Comparison of ENCODE assay signal across 8 cellular contexts in the genomic region with DNA sequence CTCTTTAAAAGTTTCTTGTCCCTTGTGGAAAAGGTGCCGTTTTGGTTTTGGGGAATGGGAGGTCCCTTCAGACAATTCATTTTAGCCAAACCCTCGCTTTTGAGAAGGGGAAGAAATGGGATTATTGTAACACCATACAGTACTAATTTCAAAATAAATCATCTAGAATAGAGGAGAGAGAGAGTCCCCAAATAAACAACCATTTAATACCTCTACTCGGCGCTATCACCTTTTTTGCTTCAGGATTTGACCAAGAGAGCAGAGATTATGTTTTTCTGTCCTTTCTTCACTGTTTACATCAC. TPM values are rescaled to one million over a fixed set of nuclear protein-coding genes. Genes with fewer than 3 reads are reported as not detected.
A peak's percentile ranks its signal among the peaks of the same experiment; 100 is the strongest.
DNase-seq lines count a peak whose midpoint lies in the region; ATAC-seq and TF ChIP-seq lines count a peak whose summit lies in the region.

No MANE protein-coding gene starts in this region.

- no peak overlapping the region for H3K18ac ChIP-seq in trophoblast cell (ENCODE audit: low read length)

- ATAC-seq in PC-3: no peak

- H3K14ac ChIP-seq in trophoblast cell (ENCODE audit: low read length): peak overlapping the region; percentile 92

- H3K27me3 Mint-ChIP-seq in Caco-2 (ENCODE audit: insufficient read depth, unreplicated experiment): no peaks in the 10 kb centered on the region

- H3K4me3 ChIP-seq in Caco-2 (ENCODE audit: low read depth, low read length): peak overlapping the region; percentile 83
- H3K4me3 ChIP-seq in PC-3 (ENCODE audit: low read length): peak overlapping the region; percentile 85
- no peak overlapping the region for H3K4me3 ChIP-seq in trophoblast cell (ENCODE audit: low read depth, low read length)

- no peaks in the 10 kb centered on the region for H3K36me3 ChIP-seq in Caco-2 (ENCODE audit: control insufficient read depth, insufficient read depth, low read length)
- H3K36me3 ChIP-seq in PC-3 (ENCODE audit: low read depth, low read length): no peaks in the 10 kb centered on the region
- peaks cover 1 to 3% of the 10 kb centered on the region in 2 experiments for H3K36me3 ChIP-seq in trophoblast cell (ENCODE audit: control insufficient read depth in 1 of 2, insufficient read depth in 2 of 2, low read length in 2 of 2)

- H3K9me3 ChIP-seq in Caco-2 (no peaks in the 10 kb centered on the region), PC-3 (ENCODE audit: low read length) (no peaks in the 10 kb centered on the region), trophoblast cell (ENCODE audit: insufficient read depth, low read depth, low read length) (no peaks in the 10 kb centered on the region)

- no peak overlapping the region for H3K4ac ChIP-seq in trophoblast cell (ENCODE audit: low read depth, low read length)

- H3K27me3 ChIP-seq in Caco-2 (replicated peaks; ENCODE audit: control insufficient read depth, insufficient read depth, low read length) (no peaks in the 10 kb centered on the region), PC-3 (ENCODE audit: low read length) (no peaks in the 10 kb centered on the region), trophoblast cell (ENCODE audit: insufficient read depth, low read length) (no peaks in the 10 kb centered on the region)

- H2AFZ ChIP-seq in PC-3 (ENCODE audit: low read length) (peak overlapping the region; percentile 91), trophoblast cell (ENCODE audit: insufficient read depth, low read length, poor library complexity) (peak overlapping the region; percentile 83)

- H3K9me2 ChIP-seq in PC-3 (replicated peaks; ENCODE audit: low read length): no peaks in the 10 kb centered on the region

- no peak overlapping the region for H2AK5ac ChIP-seq in trophoblast cell (ENCODE audit: low read length)

- peak overlapping the region; percentile 85 for H3K9ac ChIP-seq in PC-3 (ENCODE audit: low read length)
- H3K9ac ChIP-seq in trophoblast cell (ENCODE audit: low read length): no peak overlapping the region

- H3K27ac ChIP-seq in PC-3 (ENCODE audit: low read length) (peak overlapping the region; percentile 59), epithelial cell of prostate (peak overlapping the region; percentile 59), trophoblast cell (ENCODE audit: low read depth, low read length) (peak overlapping the region; percentile 85)

- intact Hi-C loops in Caco-2 (cut with micrococcal nuclease; ENCODE audit: unreplicated experiment): loop anchor here (1.0 to 10.0 kb wide), 4 partner anchors 51 to 982 kb away; partner anchors contain the start of genes PRDX6 and ZBTB37
- intact Hi-C loops in PC-3 (cut with micrococcal nuclease): loop anchor here (10.0 kb wide), 1 partner anchor 52 kb away; no protein-coding TSS in a partner anchor

- H4K8ac ChIP-seq in trophoblast cell (ENCODE audit: low read depth, low read length): peak overlapping the region; percentile 95

- peak overlapping the region; percentile 94 for H4K91ac ChIP-seq in trophoblast cell (ENCODE audit: low read depth, low read length)

- H4K20me1 ChIP-seq in PC-3 (ENCODE audit: low read length): peaks cover 17% of the 10 kb centered on the region

- peaks cover 7% of the 10 kb centered on the region for H3K4me1 Mint-ChIP-seq in Caco-2 (ENCODE audit: low read depth, unreplicated experiment)

- peak overlapping the region; percentile 89 for H2BK5ac ChIP-seq in trophoblast cell (ENCODE audit: low read depth, low read length, poor library complexity)

- no peak overlapping the region for H2BK12ac ChIP-seq in trophoblast cell (ENCODE audit: low read length)

- H3K36me3 Mint-ChIP-seq in Caco-2 (ENCODE audit: insufficient read depth, unreplicated experiment): peaks cover 31% of the 10 kb centered on the region

- CTCF ChIA-PET in Caco-2 (lab: Charles Lee) (interaction anchor here (0.6 kb wide), 1 partner anchor 22 kb away, joined by 3 read pairs; no protein-coding TSS in a partner anchor), PC-3 (lab: Charles Lee) (no interaction called here)

- peak overlapping the region; percentile 97 for H3K27ac Mint-ChIP-seq in Caco-2 (ENCODE audit: unreplicated experiment)

- peak overlapping the region; percentile 83 for H4K12ac ChIP-seq in trophoblast cell (ENCODE audit: low read depth, low read length)

- TF ChIP-seq CTCF in Caco-2 (IDR thresholded peaks at IDR 0.05; ENCODE audit: insufficient read depth in 1 of 2, low read depth in 1 of 2, low read length in 1 of 2, severe bottlenecking in 1 of 2, unreplicated experiment in 1 of 2) (no peak), PC-3 (conservative IDR thresholded peaks at IDR 0.05; ENCODE audit: low read depth, low read length) (no peak)

- H3K79me1 ChIP-seq in trophoblast cell (ENCODE audit: low read length): peaks cover 14% of the 10 kb centered on the region

- no peaks in the 10 kb centered on the region for H3K9me3 Mint-ChIP-seq in Caco-2 (ENCODE audit: unreplicated experiment)

- H3K4me2 ChIP-seq in PC-3 (ENCODE audit: low read length) (peak overlapping the region; percentile 100), trophoblast cell (ENCODE audit: low read length) (peak overlapping the region; percentile 87)

- H2BK120ac ChIP-seq in trophoblast cell (ENCODE audit: insufficient read depth, low read length, poor library complexity): peak overlapping the region; percentile 88

- peak overlapping the region; percentile 84 for H3K4me3 Mint-ChIP-seq in Caco-2 (ENCODE audit: unreplicated experiment)

- peaks cover 42% of the 10 kb centered on the region for H3K79me2 ChIP-seq in PC-3 (ENCODE audit: low read length)
- H3K79me2 ChIP-seq in trophoblast cell (ENCODE audit: control insufficient read depth, insufficient read depth, low read length, poor library complexity): peaks cover 19% of the 10 kb centered on the region

- no peak overlapping the region for H3K23ac ChIP-seq in trophoblast cell (ENCODE audit: low read length)

- BruUV-seq in Caco-2 (replicated peaks; lab: Mats Ljungman, UMichigan): no TSS peak
- BruUV-seq in PC-3 (replicated peaks; lab: Mats Ljungman, UMichigan): no TSS peak

- no CpG with 5 or more reads among the region's 4 CpGs for WGBS in trophoblast cell (ENCODE audit: extremely low coverage, insufficient coverage, insufficient read length)

- DNase-seq in Caco-2 (no peak), PC-3 (no peak), epithelial cell of prostate (ENCODE audit: low read depth, low spot score) (no peak), trophoblast cell (no peak), epidermal melanocyte (ENCODE audit: insufficient read length, low spot score) (no peak), NCI-H446 treated with DMSO at 0.1 percent for 48 hours (lab: John Stamatoyannopoulos, UW) (no peak), NCI-H2171 (lab: John Stamatoyannopoulos, UW) (no peak), NK-92 (lab: John Stamatoyannopoulos, UW; ENCODE audit: unreplicated experiment) (no peak)

- no peaks in the 10 kb centered on the region for H3F3A ChIP-seq in PC-3 (ENCODE audit: low read length, unreplicated experiment)

- H3K4me1 ChIP-seq in Caco-2: peaks cover 14% of the 10 kb centered on the region
- peaks cover 27% of the 10 kb centered on the region for H3K4me1 ChIP-seq in PC-3 (ENCODE audit: insufficient read depth, low read length)
- peaks cover 0 to 4% of the 10 kb centered on the region in 2 experiments for H3K4me1 ChIP-seq in trophoblast cell (ENCODE audit: control insufficient read depth in 1 of 2, insufficient read depth in 2 of 2, low read length in 2 of 2)

- POLR2A ChIA-PET in Caco-2 (lab: Charles Lee) (interaction anchor here (0.5 to 1.8 kb wide), 5 partner anchors 11 to 161 kb away, joined by 3 to 17 read pairs (median 5); partner anchors contain the start of genes GAS5 and ZBTB37), PC-3 (lab: Charles Lee; ENCODE audit: unreplicated experiment) (interaction anchor here (0.6 kb wide), 1 partner anchor 1372 kb away, joined by 3 read pairs; no protein-coding TSS in a partner anchor)

RNA-seq across cellular contexts. Expression of gene RC3H1, which starts 0.8 kb away (rescaled TPM):
- total RNA-seq in Caco-2 (2022) (29.2 and 36.3 TPM in 2 replicates), PC-3 (2014; rRNA removed) (7.5 and 10.5 TPM in 2 replicates)
- 15.5 and 15.7 TPM in 2 replicates for polyA plus RNA-seq in trophoblast cell (2013)
